ENCODE assay signal across 8 cellular contexts in genomic region chr2:134657650-134658250, GRCh38.
A peak's percentile ranks its signal among the peaks of the same experiment; 100 is the strongest.
DNase-seq lines count a peak whose midpoint lies in the region; ATAC-seq and TF ChIP-seq lines count a peak whose summit lies in the region.
"Had no signal": no experiment of that assay in that cellular context is flagged by ENCODE, and none has a peak within 500 bp of the region (broad histone marks: within the 10 kb centered on the region; RNA-seq: fewer than 3 reads in every experiment).

No MANE protein-coding gene starts in this region.

- H3K9me3 Mint-ChIP-seq in activated naive CD8-positive, alpha-beta T cell treated with anti-CD3 and anti-CD28 coated beads for 36 hours: no peaks in the 10 kb centered on the region
- no peaks in the 10 kb centered on the region for H3K9me3 Mint-ChIP-seq in stimulated activated memory B cell treated with anti-CD40 and anti-IgM and Interleukin-4, amounts not matched to agents 10 μg/mL and 1 μg/mL and 100 μg/mL, for 72 hours

- peak; percentile 25; the same call in 1 of the 3 replicates for ATAC-seq in DND-41 (ENCODE audit: insufficient read depth, low read depth)
- ATAC-seq in stimulated activated memory B cell treated with anti-CD40 and anti-IgM and Interleukin-4, amounts not matched to agents 10 μg/mL and 1 μg/mL and 100 μg/mL, for 72 hours: no peak
- no peak for ATAC-seq in HG03432 (IDR thresholded peaks at IDR 0.05; ENCODE audit: unreplicated experiment)

- H3K79me2 ChIP-seq in DND-41 (ENCODE audit: insufficient read depth, low read length): no peaks in the 10 kb centered on the region

- peaks cover 6% of the 10 kb centered on the region for H3K4me1 Mint-ChIP-seq in activated naive CD8-positive, alpha-beta T cell treated with anti-CD3 and anti-CD28 coated beads for 36 hours
- H3K4me1 Mint-ChIP-seq in stimulated activated memory B cell treated with anti-CD40 and anti-IgM and Interleukin-4, amounts not matched to agents 10 μg/mL and 1 μg/mL and 100 μg/mL, for 72 hours: peaks cover 21% of the 10 kb centered on the region

- no peaks in the 10 kb centered on the region for H3K9me3 ChIP-seq in DND-41 (ENCODE audit: insufficient read depth, low read length, severe bottlenecking)

- H3K27me3 Mint-ChIP-seq in activated naive CD8-positive, alpha-beta T cell treated with anti-CD3 and anti-CD28 coated beads for 36 hours: peaks cover 38% of the 10 kb centered on the region
- H3K27me3 Mint-ChIP-seq in stimulated activated memory B cell treated with anti-CD40 and anti-IgM and Interleukin-4, amounts not matched to agents 10 μg/mL and 1 μg/mL and 100 μg/mL, for 72 hours: no peaks in the 10 kb centered on the region

- no peak overlapping the region for H3K4me3 Mint-ChIP-seq in activated naive CD8-positive, alpha-beta T cell treated with anti-CD3 and anti-CD28 coated beads for 36 hours
- no peak overlapping the region for H3K4me3 Mint-ChIP-seq in stimulated activated memory B cell treated with anti-CD40 and anti-IgM and Interleukin-4, amounts not matched to agents 10 μg/mL and 1 μg/mL and 100 μg/mL, for 72 hours

- no peaks in the 10 kb centered on the region for H3K36me3 ChIP-seq in DND-41 (ENCODE audit: insufficient read depth, low read length)

- H3K27ac ChIP-seq in DND-41 (ENCODE audit: low read length) (no peak overlapping the region), HL-60 (replicated peaks) (no peak overlapping the region)

- peaks cover 8% of the 10 kb centered on the region for H3K4me1 ChIP-seq in DND-41 (ENCODE audit: insufficient read depth, low read length)

- H3K9ac ChIP-seq in DND-41 (ENCODE audit: low read depth, low read length): no peak overlapping the region

- H3K4me2 ChIP-seq in DND-41 (ENCODE audit: insufficient read depth, low read length): no peak overlapping the region

- H3K27me3 ChIP-seq in DND-41 (ENCODE audit: insufficient read depth, low read length, poor library complexity) (no peaks in the 10 kb centered on the region), HL-60 (ENCODE audit: insufficient read depth, poor library complexity, severe bottlenecking) (peaks cover 2% of the 10 kb centered on the region)

- TF ChIP-seq CTCF in DND-41 (IDR thresholded peaks at IDR 0.05; ENCODE audit: borderline replicate concordance, extremely low read depth, low read length, poor library complexity, severe bottlenecking) (peak; percentile 43), HL-60 (IDR thresholded peaks at IDR 0.05; ENCODE audit: insufficient read depth, low read length) (peak; percentile 2)

- no peak overlapping the region for H3K27ac Mint-ChIP-seq in activated naive CD8-positive, alpha-beta T cell treated with anti-CD3 and anti-CD28 coated beads for 36 hours
- H3K27ac Mint-ChIP-seq in stimulated activated memory B cell treated with anti-CD40 and anti-IgM and Interleukin-4, amounts not matched to agents 10 μg/mL and 1 μg/mL and 100 μg/mL, for 72 hours: no peak overlapping the region

- no peaks in the 10 kb centered on the region for H3K36me3 Mint-ChIP-seq in activated naive CD8-positive, alpha-beta T cell treated with anti-CD3 and anti-CD28 coated beads for 36 hours
- no peaks in the 10 kb centered on the region for H3K36me3 Mint-ChIP-seq in stimulated activated memory B cell treated with anti-CD40 and anti-IgM and Interleukin-4, amounts not matched to agents 10 μg/mL and 1 μg/mL and 100 μg/mL, for 72 hours

- H3K4me3 ChIP-seq in DND-41 (ENCODE audit: low read depth in 1 of 2, low read length in 2 of 2) (no peak overlapping the region), HL-60 (replicated peaks; ENCODE audit: insufficient read depth, low read length) (no peak overlapping the region)

- DNase-seq in DND-41 (peak; percentile 37), HL-60 (ENCODE audit: low read depth in 1 of 2, low spot score in 1 of 2) (peak in 1 of 2 experiments; percentile 6), lung microvascular endothelial cell (ENCODE audit: low read depth in 2 of 2) (peak; percentile 25 to 34), cortex of kidney (lab: John Stamatoyannopoulos, UW) (no peak)
- peak; percentile 17 for DNase-seq in activated naive CD8-positive, alpha-beta T cell treated with anti-CD3 and anti-CD28 coated beads for 36 hours
- DNase-seq: hypothalamus had no signal

- no peak overlapping the region for H2AFZ ChIP-seq in DND-41 (ENCODE audit: low read depth, low read length)

- no peaks in the 10 kb centered on the region for H4K20me1 ChIP-seq in DND-41 (ENCODE audit: insufficient read depth, low read length)
